28 cellular contexts compared by ENCODE assay signal in genomic region chr2:75846683-75847190, GRCh38.
"Had no signal": no experiment of that assay in that cellular context is flagged by ENCODE, and none has a peak within 500 bp of the region (broad histone marks: within the 10 kb centered on the region; RNA-seq: fewer than 3 reads in every experiment).

No MANE protein-coding gene starts in this region.

- H3K27me3 ChIP-seq: adrenal gland had no signal

- ATAC-seq: activated CD4-positive, alpha-beta T cell treated with anti-CD3 and anti-CD28 coated beads for 36 hours; activated CD4-positive, CD25-positive, alpha-beta regulatory T cell treated with anti-CD3 and anti-CD28 coated beads, Interleukin-2, amount 50 U/mL, for 24 hours; activated T-cell treated with anti-CD3 and anti-CD28 coated beads, Interleukin-2, amount 50 U/mL, for 4 hours; Right ventricle myocardium inferior; WTC11 had no signal

- H3K36me3 ChIP-seq: adrenal gland had no signal

- H3K27ac Mint-ChIP-seq: activated CD4-positive, alpha-beta memory T cell treated with anti-CD3 and anti-CD28 coated beads for 36 hours; activated CD4-positive, alpha-beta T cell treated with anti-CD3 and anti-CD28 coated beads for 36 hours; activated CD4-positive, alpha-beta T cell treated with anti-CD3 and anti-CD28 coated beads, Interleukin-2, amount 10 ng/mL, durations not matched to agents 7 days and 5 days; activated naive CD4-positive, alpha-beta T cell treated with anti-CD3 and anti-CD28 coated beads for 36 hours; activated naive CD4-positive, alpha-beta T cell treated with anti-CD3 and anti-CD28 coated beads, Interleukin-2, amount 50 U/mL, for 72 hours; activated T-helper 1 cell treated with anti-CD3 and anti-CD28 coated beads, Interleukin-12 subunit alpha, Interleukin-12 subunit beta, Interleukin-2, Interleukin-4 antibody, amounts not matched to agents 30 ng/mL and 10 ng/mL and 1 ng/mL, durations not matched to agents 14 hours and 24 hours and 36 hours; T-helper 1 cell treated with Interleukin-12 subunit alpha and Interleukin-12 subunit beta and Interleukin-4 antibody, amounts not matched to agents 30 μg/mL and 1 μg/mL, for 36 hours; T-helper 2 cell treated with Interferon-gamma antibody and Interleukin-4, amounts not matched to agents 5 μg/mL and 100 μg/mL, for 36 hours; WTC11 had no signal

- DNase-seq: activated CD4-positive, alpha-beta memory T cell treated with anti-CD3 and anti-CD28 coated beads for 36 hours; activated CD4-positive, alpha-beta T cell treated with anti-CD3 and anti-CD28 coated beads for 36 hours; activated CD4-positive, alpha-beta T cell treated with anti-CD3 and anti-CD28 coated beads, Interleukin-2, amount 10 ng/mL, durations not matched to agents 7 days and 5 days; activated CD8-positive, alpha-beta memory T cell treated with anti-CD3 and anti-CD28 coated beads, Interleukin-2, amount 50 U/mL, for 4 hours; activated gamma-delta T cell treated with Interleukin-2 at 50 U/mL for 16 hours; activated naive CD4-positive, alpha-beta T cell treated with anti-CD3 and anti-CD28 coated beads for 36 hours; activated T-cell treated with anti-CD3 and anti-CD28 coated beads for 4 hours; activated T-cell treated with anti-CD3 and anti-CD28 coated beads, Interleukin-2, amount 50 U/mL, for 4 hours; adrenal gland; anterior cingulate cortex; caudate nucleus; cerebellar nuclear complex; NCI-H1105; NCI-H1417 treated with DMSO at 0.1 percent for 48 hours; NCI-H187 treated with DMSO at 0.1 percent for 48 hours; NCI-H2081; NCI-H345; NCI-H524 treated with DMSO at 0.1 percent for 48 hours; PC-9; SIG-M5 had no signal

- H2AFZ ChIP-seq: PC-9 had no signal

- H3K36me3 Mint-ChIP-seq: activated CD4-positive, alpha-beta memory T cell treated with anti-CD3 and anti-CD28 coated beads for 36 hours; activated naive CD4-positive, alpha-beta T cell treated with anti-CD3 and anti-CD28 coated beads, Interleukin-2, amount 50 U/mL, for 72 hours; WTC11 had no signal

- H3K4me3 Mint-ChIP-seq: activated CD4-positive, alpha-beta memory T cell treated with anti-CD3 and anti-CD28 coated beads for 36 hours; activated CD4-positive, alpha-beta T cell treated with anti-CD3 and anti-CD28 coated beads for 36 hours; activated CD4-positive, alpha-beta T cell treated with anti-CD3 and anti-CD28 coated beads, Interleukin-2, amount 10 ng/mL, durations not matched to agents 7 days and 5 days; activated naive CD4-positive, alpha-beta T cell treated with anti-CD3 and anti-CD28 coated beads for 36 hours; activated T-cell treated with anti-CD3 and anti-CD28 coated beads, Interleukin-2, amount 50 U/mL, for 4 hours; activated T-helper 1 cell treated with anti-CD3 and anti-CD28 coated beads, Interleukin-12 subunit alpha, Interleukin-12 subunit beta, Interleukin-2, Interleukin-4 antibody, amounts not matched to agents 30 ng/mL and 10 ng/mL and 1 ng/mL, durations not matched to agents 14 hours and 24 hours and 36 hours; T-helper 1 cell treated with Interleukin-12 subunit alpha and Interleukin-12 subunit beta and Interleukin-4 antibody, amounts not matched to agents 30 μg/mL and 1 μg/mL, for 36 hours; T-helper 2 cell treated with Interferon-gamma antibody and Interleukin-4, amounts not matched to agents 5 μg/mL and 100 μg/mL, for 36 hours; WTC11 had no signal

- H3K4me1 Mint-ChIP-seq: activated CD4-positive, alpha-beta T cell treated with anti-CD3 and anti-CD28 coated beads for 36 hours; activated CD4-positive, alpha-beta T cell treated with anti-CD3 and anti-CD28 coated beads, Interleukin-2, amount 10 ng/mL, durations not matched to agents 7 days and 5 days; WTC11 had no signal

- H3K9me3 Mint-ChIP-seq: activated CD4-positive, alpha-beta memory T cell treated with anti-CD3 and anti-CD28 coated beads for 36 hours; activated CD4-positive, alpha-beta T cell treated with anti-CD3 and anti-CD28 coated beads, Interleukin-2, amount 10 ng/mL, durations not matched to agents 7 days and 5 days; activated naive CD4-positive, alpha-beta T cell treated with anti-CD3 and anti-CD28 coated beads for 36 hours; activated naive CD4-positive, alpha-beta T cell treated with anti-CD3 and anti-CD28 coated beads, Interleukin-2, amount 50 U/mL, for 72 hours; activated T-cell treated with anti-CD3 and anti-CD28 coated beads, Interleukin-2, amount 50 U/mL, for 4 hours; activated T-helper 1 cell treated with anti-CD3 and anti-CD28 coated beads, Interleukin-12 subunit alpha, Interleukin-12 subunit beta, Interleukin-2, Interleukin-4 antibody, amounts not matched to agents 30 ng/mL and 10 ng/mL and 1 ng/mL, durations not matched to agents 14 hours and 24 hours and 36 hours; T-helper 1 cell treated with Interleukin-12 subunit alpha and Interleukin-12 subunit beta and Interleukin-4 antibody, amounts not matched to agents 30 μg/mL and 1 μg/mL, for 36 hours; T-helper 2 cell treated with Interferon-gamma antibody and Interleukin-4, amounts not matched to agents 5 μg/mL and 100 μg/mL, for 36 hours; WTC11 had no signal

- H3K9me3 ChIP-seq: adrenal gland had no signal

- H3K4me2 ChIP-seq: PC-9 had no signal

- H3K27ac ChIP-seq: adrenal gland, PC-9, RWPE1 had no signal

- H3K4me1 ChIP-seq: adrenal gland had no signal

- H3K4me3 ChIP-seq: adrenal gland, PC-9 had no signal
